In genomic region chr10:17022898-17023297, GRCh38 we compare ENCODE assay signal across 1 cellular context.
TF ChIP-seq lines count a peak whose summit lies in the region.

No MANE protein-coding gene starts in this region.

TF ChIP-seq in HCT116, 20 proteins besides CTCF, POLR2A, EP300 and RAD21 (continued from another document):
- TF ChIP-seq, protein P1, sequence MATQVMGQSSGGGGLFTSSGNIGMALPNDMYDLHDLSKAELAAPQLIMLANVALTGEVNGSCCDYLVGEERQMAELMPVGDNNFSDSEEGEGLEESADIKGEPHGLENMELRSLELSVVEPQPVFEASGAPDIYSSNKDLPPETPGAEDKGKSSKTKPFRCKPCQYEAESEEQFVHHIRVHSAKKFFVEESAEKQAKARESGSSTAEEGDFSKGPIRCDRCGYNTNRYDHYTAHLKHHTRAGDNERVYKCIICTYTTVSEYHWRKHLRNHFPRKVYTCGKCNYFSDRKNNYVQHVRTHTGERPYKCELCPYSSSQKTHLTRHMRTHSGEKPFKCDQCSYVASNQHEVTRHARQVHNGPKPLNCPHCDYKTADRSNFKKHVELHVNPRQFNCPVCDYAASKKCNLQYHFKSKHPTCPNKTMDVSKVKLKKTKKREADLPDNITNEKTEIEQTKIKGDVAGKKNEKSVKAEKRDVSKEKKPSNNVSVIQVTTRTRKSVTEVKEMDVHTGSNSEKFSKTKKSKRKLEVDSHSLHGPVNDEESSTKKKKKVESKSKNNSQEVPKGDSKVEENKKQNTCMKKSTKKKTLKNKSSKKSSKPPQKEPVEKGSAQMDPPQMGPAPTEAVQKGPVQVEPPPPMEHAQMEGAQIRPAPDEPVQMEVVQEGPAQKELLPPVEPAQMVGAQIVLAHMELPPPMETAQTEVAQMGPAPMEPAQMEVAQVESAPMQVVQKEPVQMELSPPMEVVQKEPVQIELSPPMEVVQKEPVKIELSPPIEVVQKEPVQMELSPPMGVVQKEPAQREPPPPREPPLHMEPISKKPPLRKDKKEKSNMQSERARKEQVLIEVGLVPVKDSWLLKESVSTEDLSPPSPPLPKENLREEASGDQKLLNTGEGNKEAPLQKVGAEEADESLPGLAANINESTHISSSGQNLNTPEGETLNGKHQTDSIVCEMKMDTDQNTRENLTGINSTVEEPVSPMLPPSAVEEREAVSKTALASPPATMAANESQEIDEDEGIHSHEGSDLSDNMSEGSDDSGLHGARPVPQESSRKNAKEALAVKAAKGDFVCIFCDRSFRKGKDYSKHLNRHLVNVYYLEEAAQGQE (IDR thresholded peaks at IDR 0.05; ENCODE audit: low read depth): no peak
- no peak for TF ChIP-seq EZH2 (IDR thresholded peaks at IDR 0.05)
